ENCODE assay signal across 21 cellular contexts in the genomic region with DNA sequence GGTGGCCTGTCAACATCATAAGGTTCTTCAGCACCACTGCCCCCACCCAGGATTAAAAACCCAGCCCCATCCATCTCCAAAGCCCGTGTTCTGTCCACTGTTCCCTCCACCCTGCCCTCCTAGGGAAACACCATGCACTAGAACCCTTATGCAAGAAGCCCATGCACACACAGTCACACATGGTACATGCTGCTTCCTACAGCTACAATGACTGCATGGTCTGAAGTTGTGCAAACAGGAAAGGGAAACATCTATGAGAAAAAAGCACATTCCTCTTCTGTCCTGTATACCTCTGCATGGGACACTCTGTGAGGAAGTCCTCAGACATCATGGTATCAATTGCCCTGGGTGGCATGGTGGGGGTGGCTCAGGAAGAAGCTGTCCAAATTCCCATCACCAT.
DNase-seq lines count a peak whose midpoint lies in the region; ATAC-seq and TF ChIP-seq lines count a peak whose summit lies in the region.
"Had no signal": no experiment of that assay in that cellular context is flagged by ENCODE, and none has a peak within 500 bp of the region (broad histone marks: within the 10 kb centered on the region; RNA-seq: fewer than 3 reads in every experiment).

No MANE protein-coding gene starts in this region.

- H3K9me3 Mint-ChIP-seq in progenitor cell of endocrine pancreas (ENCODE audit: low read depth) = no peaks in the 10 kb centered on the region
- H3K9me3 Mint-ChIP-seq in naive thymus-derived CD8-positive, alpha-beta T cell = no peaks in the 10 kb centered on the region

- H3K4me3 ChIP-seq in epithelial cell of esophagus (ENCODE audit: low read length) (no peak overlapping the region), tibial artery (no peak overlapping the region)
- H3K4me3 ChIP-seq: MG63, Peyer's patch, SJCRH30 had no signal

- no peak overlapping the region for H3K27ac ChIP-seq in tibial artery
- H3K27ac ChIP-seq: Peyer's patch, SJCRH30 had no signal

- DNase-seq in NOMO-1 treated with DMSO at 0.1 percent for 48 hours (lab: John Stamatoyannopoulos, UW; ENCODE audit: unreplicated experiment) = peak; percentile 6
- no peak for DNase-seq in NOMO-1 treated with dmso at 0.1 percent for 144 hours (lab: John Stamatoyannopoulos, UW; ENCODE audit: unreplicated experiment)
- DNase-seq in MV-4-11 (lab: John Stamatoyannopoulos, UW) = peak; percentile 46
- DNase-seq in epithelial cell of esophagus (ENCODE audit: low read depth) = peak; percentile 29
- no peak for DNase-seq in progenitor cell of endocrine pancreas (ENCODE audit: low spot score, unreplicated experiment)
- no peak for DNase-seq in tibial artery
- DNase-seq in naive thymus-derived CD8-positive, alpha-beta T cell = no peak
- DNase-seq in SKM-1 (lab: John Stamatoyannopoulos, UW; ENCODE audit: unreplicated experiment) = no peak
- DNase-seq: 8988T; ACHN; CD4-positive, CD25-positive, alpha-beta regulatory T cell; KG1; MG63; NCI-H1105 treated with DMSO at 0.1 percent for 48 hours; NCI-H146; NCI-H2029; NCI-H446; NCI-H524 treated with DMSO at 0.1 percent for 48 hours; Peyer's patch; SJCRH30 had no signal

- intact Hi-C loops in tibial artery (cut with DNase I; ENCODE audit: low total_unique reads) = no loop called here

- H3K36me3 ChIP-seq in tibial artery = no peaks in the 10 kb centered on the region
- H3K36me3 ChIP-seq: MG63, Peyer's patch, SJCRH30 had no signal

- no peaks in the 10 kb centered on the region for H3K4me1 ChIP-seq in tibial artery
- H3K4me1 ChIP-seq: Peyer's patch, SJCRH30 had no signal

- TF ChIP-seq CTCF in epithelial cell of esophagus (IDR thresholded peaks at IDR 0.05; ENCODE audit: insufficient read depth, low read depth, low read length, missing control alignments) (no peak), progenitor cell of endocrine pancreas (IDR thresholded peaks at IDR 0.05; ENCODE audit: unreplicated experiment) (no peak), tibial artery (IDR thresholded peaks at IDR 0.05) (no peak)

- H3K36me3 Mint-ChIP-seq in progenitor cell of endocrine pancreas (ENCODE audit: insufficient read depth) = no peaks in the 10 kb centered on the region
- no peaks in the 10 kb centered on the region for H3K36me3 Mint-ChIP-seq in naive thymus-derived CD8-positive, alpha-beta T cell
- H3K36me3 Mint-ChIP-seq: CD4-positive, CD25-positive, alpha-beta regulatory T cell had no signal

- POLR2A ChIA-PET in naive thymus-derived CD8-positive, alpha-beta T cell (lab: Charles Lee) = no interaction called here

- H3K9me3 ChIP-seq in tibial artery = no peaks in the 10 kb centered on the region
- H3K9me3 ChIP-seq: MG63, Peyer's patch, SJCRH30 had no signal

- peak overlapping the region; percentile 29 for H3K27ac Mint-ChIP-seq in progenitor cell of endocrine pancreas
- no peak overlapping the region for H3K27ac Mint-ChIP-seq in naive thymus-derived CD8-positive, alpha-beta T cell
- H3K27ac Mint-ChIP-seq: CD4-positive, CD25-positive, alpha-beta regulatory T cell had no signal

- H3K27me3 Mint-ChIP-seq in progenitor cell of endocrine pancreas = peaks cover 28% of the 10 kb centered on the region
- peaks cover 2 to 30% (median 6%) of the 10 kb centered on the region in 5 donors for H3K27me3 Mint-ChIP-seq in naive thymus-derived CD8-positive, alpha-beta T cell

- peaks cover 31% of the 10 kb centered on the region for H3K4me1 Mint-ChIP-seq in progenitor cell of endocrine pancreas (ENCODE audit: low read depth)
- H3K4me1 Mint-ChIP-seq in naive thymus-derived CD8-positive, alpha-beta T cell = no peaks in the 10 kb centered on the region
- H3K4me1 Mint-ChIP-seq: CD4-positive, CD25-positive, alpha-beta regulatory T cell had no signal

- no peak overlapping the region for H3K4me3 Mint-ChIP-seq in progenitor cell of endocrine pancreas (ENCODE audit: low read depth)
- no peak overlapping the region for H3K4me3 Mint-ChIP-seq in naive thymus-derived CD8-positive, alpha-beta T cell
- H3K4me3 Mint-ChIP-seq: CD4-positive, CD25-positive, alpha-beta regulatory T cell had no signal

- ATAC-seq in naive thymus-derived CD8-positive, alpha-beta T cell = no peak
- ATAC-seq: SK-N-SH treated with all-trans-retinoic acid at 6 μM for 48 hours had no signal

- H3K27me3 ChIP-seq in tibial artery = no peaks in the 10 kb centered on the region
- H3K27me3 ChIP-seq: MG63, Peyer's patch had no signal

Comparison
In these comparisons a context has a peak if more than half of its experiments do, and no peak if none do; other contexts are left out.
1. DNase-seq: peak in NOMO-1 treated with DMSO at 0.1 percent for 48 hours (single experiment), MV-4-11 (single experiment) and epithelial cell of esophagus (single experiment); none in NOMO-1 treated with dmso at 0.1 percent for 144 hours (single experiment), progenitor cell of endocrine pancreas (single experiment), tibial artery (0 of 2), naive thymus-derived CD8-positive, alpha-beta T cell (0 of 10) and SKM-1 (single experiment).